In the genomic region with DNA sequence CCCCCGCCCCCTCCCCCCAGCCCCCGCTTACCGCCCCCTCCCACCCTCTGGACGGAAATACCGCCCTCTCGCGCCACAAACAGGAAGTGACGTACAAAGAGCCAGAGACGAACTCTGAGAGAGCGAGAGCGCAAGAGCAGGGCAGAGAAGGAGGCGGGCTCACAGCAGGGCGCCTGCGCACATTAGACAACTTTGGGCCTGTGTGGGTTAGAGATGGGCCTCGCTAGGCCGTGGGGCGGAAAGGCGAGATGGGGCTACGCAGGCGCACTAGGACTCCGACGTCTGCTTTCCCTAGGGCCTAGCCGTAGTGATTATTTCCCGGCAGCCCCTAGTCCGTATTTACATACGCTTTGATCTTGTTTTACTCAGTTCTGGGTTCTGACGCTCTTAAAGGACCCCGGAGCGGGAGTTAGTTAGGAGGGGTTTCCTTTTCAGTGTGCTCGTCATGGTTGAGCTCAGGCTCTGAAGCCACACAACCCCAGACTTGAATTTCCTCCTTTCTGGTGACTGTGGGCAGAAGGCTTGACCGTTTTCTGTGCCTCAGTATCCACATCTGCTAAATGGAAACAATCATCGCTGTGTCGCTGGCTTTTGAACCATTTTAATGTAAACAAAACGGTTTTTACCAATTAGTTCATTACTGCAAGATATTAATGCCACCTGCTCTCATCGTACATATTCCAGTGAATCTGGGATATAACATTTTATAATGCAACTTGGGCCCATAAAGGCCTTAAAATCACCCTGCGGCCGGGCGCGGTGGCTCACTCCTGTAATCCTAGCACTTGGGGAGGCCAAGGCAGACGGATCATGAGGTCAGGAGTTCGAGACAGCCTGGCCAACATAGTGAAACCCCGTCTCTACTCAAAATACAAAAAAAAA, we compare ENCODE assay signal across 8 cellular contexts. TPM values are rescaled to one million over a fixed set of nuclear protein-coding genes. Genes with fewer than 3 reads are reported as not detected.
DNase-seq lines count a peak whose midpoint lies in the region; ATAC-seq, FAIRE-seq and TF ChIP-seq lines count a peak whose summit lies in the region.

No MANE protein-coding gene starts in this region.

- 0 out of 2 replicates have a peak, but pooled peaks cover 2% of the 10 kb centered on the region for H3K36me3 ChIP-seq in BJ (ENCODE audit: control insufficient read depth, insufficient read depth, low read length)

- peak; percentile 82 for ATAC-seq in HG03442 (IDR thresholded peaks at IDR 0.05; ENCODE audit: unreplicated experiment)
- peak; percentile 89 for ATAC-seq in activated CD4-positive, alpha-beta T cell treated with anti-CD3 and anti-CD28 coated beads for 36 hours

- peak; percentile 99 for DNase-seq in BJ (ENCODE audit: low read depth)
- DNase-seq in GM19239 (ENCODE audit: insufficient read length, low spot score): peak; percentile 89
- peak; percentile 99 for DNase-seq in NCI-H510A treated with DMSO at 0.1 percent for 48 hours (lab: John Stamatoyannopoulos, UW)
- DNase-seq in activated CD4-positive, alpha-beta T cell treated with anti-CD3 and anti-CD28 coated beads for 36 hours: peak; percentile 98
- peak; percentile 100 for DNase-seq in kidney tubule cell (ENCODE audit: low spot score)
- peak; percentile 86 to 97 for DNase-seq in stimulated activated CD4-positive, alpha-beta T cell treated with anti-CD3 and anti-CD28 coated beads, Interleukin-1b, Interleukin-23, amount 100 ng/mL, for 1 hour (ENCODE audit: low read depth in 2 of 2)

- peak overlapping the region; percentile 95 for H3K4me3 Mint-ChIP-seq in activated CD4-positive, alpha-beta T cell treated with anti-CD3 and anti-CD28 coated beads for 36 hours

- CTCF ChIA-PET in BJ (lab: Yijun Ruan, JAX): interaction anchor here (0.5 to 1.5 kb wide), 2 partner anchors 20 to 26 kb away, joined by 3 to 4 read pairs; no protein-coding TSS in a partner anchor
- CTCF ChIA-PET in activated CD4-positive, alpha-beta T cell treated with anti-CD3 and anti-CD28 coated beads for 36 hours (lab: Charles Lee): interaction anchor here (0.6 to 1.5 kb wide), 9 partner anchors 20 to 861 kb away, joined by 3 to 6 read pairs (median 3); no protein-coding TSS in a partner anchor

- FAIRE-seq in GM19239 (lab: Jason Lieb, UNC) (peak; percentile 99), colon (lab: Jason Lieb, UNC) (peak; percentile 88)

- peaks cover 42% of the 10 kb centered on the region for H3K4me1 Mint-ChIP-seq in activated CD4-positive, alpha-beta T cell treated with anti-CD3 and anti-CD28 coated beads for 36 hours

- no peaks in the 10 kb centered on the region for H3K9me3 Mint-ChIP-seq in activated CD4-positive, alpha-beta T cell treated with anti-CD3 and anti-CD28 coated beads for 36 hours (ENCODE audit: low read depth)

- H3K4me3 ChIP-seq in BJ (ENCODE audit: low read depth, low read length): peak overlapping the region; percentile 76

- no peaks in the 10 kb centered on the region for H3K27me3 ChIP-seq in BJ (ENCODE audit: control insufficient read depth, insufficient read depth, low read length)

- H3K36me3 Mint-ChIP-seq in activated CD4-positive, alpha-beta T cell treated with anti-CD3 and anti-CD28 coated beads for 36 hours (ENCODE audit: low read depth): peaks cover 10% of the 10 kb centered on the region

- no peaks in the 10 kb centered on the region for H3K27me3 Mint-ChIP-seq in activated CD4-positive, alpha-beta T cell treated with anti-CD3 and anti-CD28 coated beads for 36 hours

- intact Hi-C loops in activated CD4-positive, alpha-beta T cell treated with anti-CD3 and anti-CD28 coated beads for 36 hours (cut with DNase I, micrococcal nuclease): loop anchor here (1.0 to 10.0 kb wide), 21 partner anchors 63 to 1112 kb away; a partner anchor contains a TSS

- POLR2A ChIA-PET in BJ (lab: Charles Lee): interaction anchor here (1.2 kb wide), 1 partner anchor 10 kb away, joined by 4 read pairs; no protein-coding TSS in a partner anchor
- POLR2A ChIA-PET in activated CD4-positive, alpha-beta T cell treated with anti-CD3 and anti-CD28 coated beads for 36 hours (lab: Charles Lee): interaction anchor here (0.5 to 1.3 kb wide), 11 partner anchors 11 to 978 kb away, joined by 3 to 11 read pairs (median 3); a partner anchor contains a TSS

- peak overlapping the region; percentile 99 for H3K27ac Mint-ChIP-seq in activated CD4-positive, alpha-beta T cell treated with anti-CD3 and anti-CD28 coated beads for 36 hours

- TF ChIP-seq CTCF in BJ (IDR thresholded peaks at IDR 0.05; ENCODE audit: insufficient read depth, low read depth, low read length): no peak

RNA-seq across cellular contexts. Expression of a gene that starts 0.4 kb away (rescaled TPM):
- polyA plus RNA-seq in BJ (2011; rRNA removed): 113 and 162 TPM in 2 replicates
- polyA minus RNA-seq in BJ (2011; rRNA and poly(A)+ RNA removed): 96.1 and 154 TPM in 2 replicates
- total RNA-seq in activated CD4-positive, alpha-beta T cell treated with anti-CD3 and anti-CD28 coated beads for 36 hours: 100 to 1,000 TPM; 142 to 148 TPM

RNA-seq across cellular contexts. Expression of a gene that starts 59.1 kb away (rescaled TPM):
- polyA plus RNA-seq in BJ (2011; rRNA removed): 0.06 and 0.17 TPM in 2 replicates
- 0.09 TPM in 1 of 2 replicates, not detected in the other for polyA minus RNA-seq in BJ (2011; rRNA and poly(A)+ RNA removed)
- total RNA-seq in activated CD4-positive, alpha-beta T cell treated with anti-CD3 and anti-CD28 coated beads for 36 hours: under 1 TPM in 1 of 2 experiments, not detected in 1; 0.12 TPM

Comparison
In these comparisons a context has a peak if more than half of its experiments do, and no peak if none do; other contexts are left out.
1. Peak in every context shown above with its lines: DNase-seq, ATAC-seq and H3K4me3 ChIP-seq.